ENCODE assay signal across 11 cellular contexts in genomic region chr20:45359069-45359405, GRCh38. TPM values are rescaled to one million over a fixed set of nuclear protein-coding genes. Genes with fewer than 3 reads are reported as not detected.
DNase-seq lines count a peak whose midpoint lies in the region; TF ChIP-seq lines count a peak whose summit lies in the region.
"Had no signal": no experiment of that assay in that cellular context is flagged by ENCODE, and none has a peak within 500 bp of the region (broad histone marks: within the 10 kb centered on the region; RNA-seq: fewer than 3 reads in every experiment).

No MANE protein-coding gene starts in this region.

- WGBS in esophagus muscularis mucosa, result 60% methylated on average over 7 of the region's 7 CpGs
- WGBS in mesodermal cell (ENCODE audit: insufficient coverage in 2 of 2), 2 experiments, result 84 to 100% methylated on average over 2 of the region's 7 CpGs
- WGBS in tibial nerve, 2 donors, result 28 to 42% methylated on average over 7 of the region's 7 CpGs

- TF ChIP-seq POLR2A in esophagus muscularis mucosa (IDR thresholded peaks at IDR 0.05; ENCODE audit: low read depth) (no peak), tibial nerve (IDR thresholded peaks at IDR 0.05) (no peak)

- intact Hi-C loops in esophagus muscularis mucosa (cut with DNase I), result no loop called here

- TF ChIP-seq CTCF in esophagus muscularis mucosa (IDR thresholded peaks at IDR 0.05) (no peak), tibial nerve (IDR thresholded peaks at IDR 0.05) (no peak)

- TF ChIP-seq EP300 in esophagus muscularis mucosa (IDR thresholded peaks at IDR 0.05), result peak; percentile 83
- TF ChIP-seq EP300 in tibial nerve (IDR thresholded peaks at IDR 0.05), result peak; percentile 97 to 98

- no peaks in the 10 kb centered on the region for H3K27me3 ChIP-seq in SJCRH30
- no peaks in the 10 kb centered on the region for H3K27me3 ChIP-seq in esophagus muscularis mucosa
- H3K27me3 ChIP-seq in tibial nerve, result no peaks in the 10 kb centered on the region

- H3K27ac ChIP-seq in SJCRH30 (peak overlapping the region; percentile 81), esophagus muscularis mucosa (replicated peaks in 1 of 4) (peak overlapping the region; percentile 91 to 96 (median 93)), mesodermal cell (ENCODE audit: low read depth, low read length, severe bottlenecking) (peak overlapping the region; percentile 96), tibial nerve (peak overlapping the region; percentile 79 to 97 (median 88))

- DNase-seq in SJCRH30, result peak in 1 of 2 experiments; percentile 54
- no peak for DNase-seq in esophagus muscularis mucosa (ENCODE audit: extremely low spot score)
- peak; percentile 70 to 73 for DNase-seq in tibial nerve (ENCODE audit: low spot score in 2 of 2)
- DNase-seq in NCI-H1436 treated with DMSO at 0.1 percent for 48 hours (lab: John Stamatoyannopoulos, UW), result no peak
- no peak for DNase-seq in SKM-1 (lab: John Stamatoyannopoulos, UW; ENCODE audit: unreplicated experiment)
- no peak for DNase-seq in NCI-H69 (lab: John Stamatoyannopoulos, UW)
- no peak for DNase-seq in central memory CD4-positive, alpha-beta T cell
- DNase-seq: activated CD4-positive, alpha-beta T cell treated with anti-CD3 and anti-CD28 coated beads for 48 hours; NCI-H1105; retina had no signal

- H3K4me3 ChIP-seq in SJCRH30 (no peak overlapping the region), esophagus muscularis mucosa (no peak overlapping the region), mesodermal cell (ENCODE audit: extremely low read depth, insufficient read depth, low read length, poor library complexity, severe bottlenecking) (no peak overlapping the region), tibial nerve (no peak overlapping the region)

- H3K4me1 ChIP-seq in SJCRH30 (peaks cover 50% of the 10 kb centered on the region), esophagus muscularis mucosa (peaks cover 65 to 79% (median 73%) of the 10 kb centered on the region in 4 donors), mesodermal cell (ENCODE audit: control insufficient read depth, insufficient read depth, low read length, poor library complexity, severe bottlenecking) (peaks cover 44% of the 10 kb centered on the region), tibial nerve (peaks cover 2 to 66% (median 31%) of the 10 kb centered on the region in 4 donors)

- H3K36me3 ChIP-seq in SJCRH30 (no peaks in the 10 kb centered on the region), esophagus muscularis mucosa (no peaks in the 10 kb centered on the region), mesodermal cell (ENCODE audit: control insufficient read depth, insufficient read depth, low read length) (no peaks in the 10 kb centered on the region), tibial nerve (no peaks in the 10 kb centered on the region)

- H3K9me3 ChIP-seq in SJCRH30 (replicated peaks) (no peaks in the 10 kb centered on the region), esophagus muscularis mucosa (no peaks in the 10 kb centered on the region), mesodermal cell (ENCODE audit: control insufficient read depth, low read length) (no peaks in the 10 kb centered on the region), tibial nerve (no peaks in the 10 kb centered on the region)

RNA-seq across cellular contexts. Expression of gene SYS1, which starts 3.9 kb away (rescaled TPM):
- total RNA-seq in SJCRH30 (2014; rRNA removed; shearing (Covaris generic)), result 24.2 and 27.8 TPM in 2 replicates
- total RNA-seq in esophagus muscularis mucosa (10 to 100 TPM; 28.2 to 48.4 (median 42.5) TPM), tibial nerve (10 to 100 TPM; 19.2 to 35.6 (median 25.2) TPM)
- 14.7 TPM for polyA plus RNA-seq in mesodermal cell (2013, experiment 1 of 2)
- 12.0 TPM for polyA plus RNA-seq in mesodermal cell (2013, experiment 2 of 2)

RNA-seq across cellular contexts. Expression of gene SDC4, which starts 10.8 kb away (rescaled TPM):
- total RNA-seq in SJCRH30 (2014; rRNA removed; shearing (Covaris generic)), result 47.4 and 48.7 TPM in 2 replicates
- total RNA-seq in esophagus muscularis mucosa (100 to 1,000 TPM in 1 of 4 donors, 10 to 100 TPM in 3; 61.9 to 177 (median 72.2) TPM), tibial nerve (10 to 100 TPM; 41.2 to 72.5 (median 63.4) TPM)
- polyA plus RNA-seq in mesodermal cell (2013, experiment 1 of 2), result 119 TPM
- 125 TPM for polyA plus RNA-seq in mesodermal cell (2013, experiment 2 of 2)

RNA-seq across cellular contexts. Expression of gene TP53TG5, which starts 19.1 kb away (rescaled TPM):
- not detected in 2 replicates for total RNA-seq in SJCRH30 (2014; rRNA removed; shearing (Covaris generic))
- total RNA-seq in esophagus muscularis mucosa (1 to 10 TPM in 2 of 4 donors, under 1 TPM in 1, not detected in 1; 0.17 to 2.1 (median 1.1) TPM), tibial nerve (not detected)
- polyA plus RNA-seq in mesodermal cell (2013, experiment 1 of 2), result not detected
- polyA plus RNA-seq in mesodermal cell (2013, experiment 2 of 2), result not detected

RNA-seq across cellular contexts. Expression of gene DBNDD2, which starts 49.1 kb away (rescaled TPM):
- 5.2 and 8.1 TPM in 2 replicates for total RNA-seq in SJCRH30 (2014; rRNA removed; shearing (Covaris generic))
- total RNA-seq in esophagus muscularis mucosa (100 to 1,000 TPM in 2 of 4 donors, 10 to 100 TPM in 2; 63.0 to 130 (median 109) TPM), tibial nerve (10 to 100 TPM; 36.3 to 63.3 (median 51.1) TPM)
- 15.0 TPM for polyA plus RNA-seq in mesodermal cell (2013, experiment 1 of 2)
- 12.0 TPM for polyA plus RNA-seq in mesodermal cell (2013, experiment 2 of 2)

RNA-seq across cellular contexts. Expression of gene MATN4, which starts 50.9 kb away (rescaled TPM):
- total RNA-seq in SJCRH30 (2014; rRNA removed; shearing (Covaris generic)), result 0.18 TPM in 1 of 2 replicates, not detected in the other
- total RNA-seq in esophagus muscularis mucosa (under 1 TPM in 2 of 4 donors, not detected in 2; 0.17 to 0.33 TPM), tibial nerve (not detected)
- 0.59 TPM for polyA plus RNA-seq in mesodermal cell (2013, experiment 1 of 2)
- polyA plus RNA-seq in mesodermal cell (2013, experiment 2 of 2), result 0.20 TPM

Comparison
In these comparisons a context has a peak if more than half of its experiments do, and no peak if none do; other contexts are left out.
1. DNase-seq: peak in tibial nerve (2 of 2); none in esophagus muscularis mucosa (single experiment), NCI-H1436 treated with DMSO at 0.1 percent for 48 hours (single experiment), SKM-1 (single experiment), NCI-H69 (single experiment) and central memory CD4-positive, alpha-beta T cell (single experiment).
2. Peak in every context shown above with its lines, with median percentiles within 50 percentile points of each other: H3K27ac ChIP-seq.